Comparison of ENCODE assay signal across 21 cellular contexts in the genomic region with DNA sequence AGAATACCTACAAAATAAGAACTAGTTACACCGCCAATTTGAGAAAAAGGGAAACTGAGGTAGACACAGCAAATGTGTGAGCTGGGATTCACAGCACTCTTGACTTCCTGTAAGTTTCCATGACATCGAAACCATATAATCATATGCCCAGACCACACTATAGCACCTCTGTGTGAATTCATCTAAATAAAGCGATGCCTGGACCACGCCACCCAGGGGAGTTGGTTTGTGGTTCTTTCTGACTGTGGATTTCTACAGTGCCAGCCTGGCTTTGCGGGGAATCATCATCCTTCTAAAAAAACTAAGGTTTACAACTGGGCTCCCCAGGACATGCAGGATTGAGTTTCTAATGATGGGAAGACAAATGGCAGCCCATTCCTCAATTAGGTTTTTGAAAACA. TPM values are rescaled to one million over a fixed set of nuclear protein-coding genes. Genes with fewer than 3 reads are reported as not detected.
DNase-seq lines count a peak whose midpoint lies in the region; ATAC-seq, FAIRE-seq and TF ChIP-seq lines count a peak whose summit lies in the region.
"Had no signal": no experiment of that assay in that cellular context is flagged by ENCODE, and none has a peak within 500 bp of the region (broad histone marks: within the 10 kb centered on the region; RNA-seq: fewer than 3 reads in every experiment).

No MANE protein-coding gene starts in this region.

- H2AFZ ChIP-seq in GM23248 (peak overlapping the region; percentile 79), keratinocyte (ENCODE audit: control insufficient read depth, low read length) (peak overlapping the region; percentile 9)

- no peaks in the 10 kb centered on the region for H3K9me1 ChIP-seq in keratinocyte (ENCODE audit: control insufficient read depth, extremely low read depth, insufficient read depth, low read length)

- in situ Hi-C loops in GM23248 (cut with MboI): loop anchor here (25.0 kb wide), 2 partner anchors 243 to 618 kb away; a partner anchor contains a TSS

- DNase-seq in GM23248 (no peak), SJSA1 (ENCODE audit: low read depth in 1 of 2, low spot score in 2 of 2) (no peak), keratinocyte (ENCODE audit: low read depth, low spot score) (no peak), head of caudate nucleus (no peak)
- DNase-seq: activated CD8-positive, alpha-beta memory T cell treated with anti-CD3 and anti-CD28 coated beads for 24 hours; BE2C; Calu3; effector CD4-positive, alpha-beta T cell; heart left ventricle; NCI-H1092; NCI-H2081 treated with DMSO at 0.1 percent for 48 hours; NCI-H82; stimulated activated CD4-positive, alpha-beta T cell treated with anti-CD3 and anti-CD28 coated beads, Interleukin-4, amount 100 ng/mL, for 4 hours; WERI-Rb-1 had no signal

- no peak overlapping the region for H3K27ac ChIP-seq in BLaER1
- H3K27ac ChIP-seq in GM23248: peak overlapping the region; percentile 10; the same call in 1 of the 2 replicates
- peak overlapping the region; percentile 45; the same call in 1 of the 2 replicates for H3K27ac ChIP-seq in SJSA1
- no peak overlapping the region for H3K27ac ChIP-seq in keratinocyte (ENCODE audit: control insufficient read depth, insufficient read depth, low read length)
- H3K27ac ChIP-seq: heart left ventricle, skin epidermis, suprapubic skin, WERI-Rb-1 had no signal

- WGBS in GM23248 (ENCODE audit: low coverage in 1 of 2, low lambda C conversion rate in 2 of 2, missing lambda C conversion rate in 2 of 2), 2 experiments: 95 to 98% methylated on average over 5 of the region's 5 CpGs

- H3K36me3 ChIP-seq in BLaER1 (no peaks in the 10 kb centered on the region), GM23248 (ENCODE audit: low read depth) (no peaks in the 10 kb centered on the region), SJSA1 (no peaks in the 10 kb centered on the region), keratinocyte (ENCODE audit: control insufficient read depth in 2 of 2, extremely low read depth in 1 of 2, insufficient read depth in 2 of 2, low read length in 2 of 2) (no peaks in the 10 kb centered on the region)
- H3K36me3 ChIP-seq: BE2C, heart left ventricle, suprapubic skin, WERI-Rb-1 had no signal

- H3K27me3 ChIP-seq in BLaER1: no peaks in the 10 kb centered on the region
- no peaks in the 10 kb centered on the region for H3K27me3 ChIP-seq in GM23248 (replicated peaks; ENCODE audit: insufficient read depth)
- no peaks in the 10 kb centered on the region for H3K27me3 ChIP-seq in SJSA1 (replicated peaks)
- no peaks in the 10 kb centered on the region for H3K27me3 ChIP-seq in keratinocyte (ENCODE audit: control insufficient read depth, extremely low read depth, insufficient read depth, low read length)
- H3K27me3 ChIP-seq: BE2C, heart left ventricle, suprapubic skin had no signal

- H3F3A ChIP-seq in GM23248 (ENCODE audit: insufficient read depth): peaks cover 6% of the 10 kb centered on the region; the same call in 1 of the 2 replicates

- H3K79me2 ChIP-seq in GM23248 (ENCODE audit: insufficient read depth) (no peaks in the 10 kb centered on the region), keratinocyte (ENCODE audit: control insufficient read depth, insufficient read depth, low read length) (no peaks in the 10 kb centered on the region)

- H4K20me1 ChIP-seq in BLaER1 (no peaks in the 10 kb centered on the region), GM23248 (ENCODE audit: insufficient read depth) (no peaks in the 10 kb centered on the region), keratinocyte (ENCODE audit: control insufficient read depth, extremely low read depth, insufficient read depth, low read length) (no peaks in the 10 kb centered on the region)

- H3K9me2 ChIP-seq in GM23248 (ENCODE audit: insufficient read depth): no peaks in the 10 kb centered on the region

- H3K9me3 ChIP-seq in BLaER1 (no peaks in the 10 kb centered on the region), GM23248 (ENCODE audit: low read depth) (no peaks in the 10 kb centered on the region), SJSA1 (replicated peaks) (no peaks in the 10 kb centered on the region), keratinocyte (ENCODE audit: control insufficient read depth, low read depth, low read length) (no peaks in the 10 kb centered on the region)
- H3K9me3 ChIP-seq: BE2C, heart left ventricle, suprapubic skin had no signal

- H3K4me3 ChIP-seq in BLaER1: peak overlapping the region; percentile 23; the same call in 1 of the 2 replicates
- H3K4me3 ChIP-seq in GM23248: peak overlapping the region; percentile 39
- H3K4me3 ChIP-seq in SJSA1: no peak overlapping the region
- no peak overlapping the region for H3K4me3 ChIP-seq in keratinocyte (ENCODE audit: control insufficient read depth in 2 of 3, extremely low read depth in 1 of 3, insufficient read depth in 2 of 3, low read depth in 1 of 3, low read length in 3 of 3)
- H3K4me3 ChIP-seq: heart left ventricle, skin epidermis, suprapubic skin had no signal

- no peak overlapping the region for H3K9ac ChIP-seq in BLaER1
- H3K9ac ChIP-seq in GM23248: peak overlapping the region; percentile 54
- no peak overlapping the region for H3K9ac ChIP-seq in keratinocyte (ENCODE audit: control insufficient read depth, extremely low read depth, insufficient read depth, low read length)

- TF ChIP-seq CTCF in keratinocyte (optimal IDR thresholded peaks at IDR 0.05 in 1 of 3, IDR thresholded peaks at IDR 0.05 in 1 of 3, conservative IDR thresholded peaks at IDR 0.05 in 1 of 3; ENCODE audit: extremely low read depth in 1 of 3, insufficient read depth in 2 of 3, low read length in 3 of 3): no peak

- peaks cover 22% of the 10 kb centered on the region for H3K4me1 ChIP-seq in BLaER1
- H3K4me1 ChIP-seq in GM23248 (ENCODE audit: insufficient read depth): peaks cover 14% of the 10 kb centered on the region
- peaks cover 24% of the 10 kb centered on the region for H3K4me1 ChIP-seq in SJSA1 (replicated peaks)
- no peaks in the 10 kb centered on the region for H3K4me1 ChIP-seq in keratinocyte (ENCODE audit: control insufficient read depth, extremely low read depth, insufficient read depth, low read length)
- H3K4me1 ChIP-seq: suprapubic skin had no signal

- dilution Hi-C loops in keratinocyte (cut with MboI; ENCODE audit: extremely low pct_ligation_motif_present, low sequenced_read_pairs): no loop called here

- FAIRE-seq in keratinocyte (lab: Jason Lieb, UNC): no peak
- FAIRE-seq: RCC 7860 had no signal

- ATAC-seq in HG03095 (IDR thresholded peaks at IDR 0.05; ENCODE audit: unreplicated experiment) (no peak), HG03571 (IDR thresholded peaks at IDR 0.05; ENCODE audit: unreplicated experiment) (no peak)
- ATAC-seq: activated T-helper 17 cell treated with anti-CD3 and anti-CD28 coated beads, Interleukin-2, amount 50 U/mL, for 72 hours; heart left ventricle had no signal

- intact Hi-C loops in head of caudate nucleus (cut with DNase I): loop anchor here (5.0 kb wide), 1 partner anchor 113 kb away; no protein-coding TSS in a partner anchor

- H3K4me2 ChIP-seq in BLaER1 (peak overlapping the region; percentile 77), GM23248 (ENCODE audit: unreplicated experiment) (peak overlapping the region; percentile 61), keratinocyte (ENCODE audit: control insufficient read depth, extremely low read depth, insufficient read depth, low read depth, low read length) (no peak overlapping the region)

RNA-seq across cellular contexts. Expression of a gene that starts 23.5 kb away (rescaled TPM):
- 41.1 and 41.8 TPM in 2 replicates for total RNA-seq in GM23248 (2014; rRNA removed; shearing (Covaris generic))
- polyA plus RNA-seq in GM23248 (2016; fragmentation: Nextera tagmentation; extraction: Ambion mirVana) (40.9 and 42.1 TPM in 2 replicates), keratinocyte (101 to 220 TPM (median 158 TPM) in 3 replicates)
- total RNA-seq in SJSA1 (2014; rRNA removed; shearing (Covaris generic)): 3.7 and 5.6 TPM in 2 replicates
- 45.2 TPM for polyA plus RNA-seq in keratinocyte (2011; ENCODE audit: low read depth)
- 52.6 and 62.1 TPM in 2 replicates for polyA plus RNA-seq in keratinocyte (2011; cell fraction: cytosol; rRNA removed)
- 202 and 203 TPM in 2 replicates for polyA plus RNA-seq in keratinocyte (2011; cell fraction: nucleus; rRNA removed)
- 78.2 and 80.9 TPM in 2 replicates for polyA plus RNA-seq in keratinocyte (2012; ENCODE audit: low replicate concordance)
- polyA minus RNA-seq in keratinocyte: 71.9 to 160 TPM (median 122 TPM) in 3 replicates
- 91.3 TPM for polyA minus RNA-seq in keratinocyte (2011; cell fraction: cytosol; rRNA and poly(A)+ RNA removed)
- 234 and 311 TPM in 2 replicates for polyA minus RNA-seq in keratinocyte (2011; cell fraction: nucleus; rRNA and poly(A)+ RNA removed)

Comparison
In these comparisons a context has a peak if more than half of its experiments do, and no peak if none do; other contexts are left out.
1. H3K27ac ChIP-seq: peak in GM23248 (single experiment) and SJSA1 (single experiment); none in BLaER1 (single experiment) and keratinocyte (single experiment).
2. H3K4me3 ChIP-seq: peak in BLaER1 (single experiment) and GM23248 (single experiment); none in SJSA1 (single experiment) and keratinocyte (0 of 3).